Comparison of ENCODE assay signal across 20 cellular contexts in genomic region chr11:76047231-76047630, GRCh38.
DNase-seq lines count a peak whose midpoint lies in the region; FAIRE-seq and TF ChIP-seq lines count a peak whose summit lies in the region.
"Had no signal": no experiment of that assay in that cellular context is flagged by ENCODE, and none has a peak within 500 bp of the region (broad histone marks: within the 10 kb centered on the region; RNA-seq: fewer than 3 reads in every experiment).

No MANE protein-coding gene starts in this region.

- peaks cover 36% of the 10 kb centered on the region for H3K4me1 Mint-ChIP-seq in astrocyte (ENCODE audit: low read depth, unreplicated experiment)

- peak overlapping the region; percentile 12 for H3K4me2 ChIP-seq in astrocyte (ENCODE audit: low read length)
- no peak overlapping the region for H3K4me2 ChIP-seq in osteoblast (ENCODE audit: insufficient read depth, low read length)
- H3K4me2 ChIP-seq: KMS-11 had no signal

- H3K4me3 ChIP-seq in astrocyte (ENCODE audit: insufficient read depth, low read depth, low read length) (no peak overlapping the region), osteoblast (ENCODE audit: insufficient read depth, low read length) (no peak overlapping the region)
- H3K4me3 ChIP-seq: SK-N-MC had no signal

- H3K9me3 ChIP-seq in astrocyte (ENCODE audit: insufficient read depth, low read depth, low read length) (peaks cover 3% of the 10 kb centered on the region), osteoblast (ENCODE audit: low read depth, low read length) (no peaks in the 10 kb centered on the region)
- H3K9me3 ChIP-seq: BE2C had no signal

- H3K27me3 Mint-ChIP-seq in astrocyte (ENCODE audit: low read depth, unreplicated experiment) = no peaks in the 10 kb centered on the region
- H3K27me3 Mint-ChIP-seq: CD4-positive, CD25-positive, alpha-beta regulatory T cell had no signal

- DNase-seq in H54 (ENCODE audit: insufficient read length, low spot score) = no peak
- no peak for DNase-seq in astrocyte (ENCODE audit: low read depth)
- DNase-seq in osteoblast (ENCODE audit: insufficient read length, low spot score, missing footprints) = peak; percentile 91
- DNase-seq in DMS79 (lab: John Stamatoyannopoulos, UW) = no peak
- DNase-seq in ureter (ENCODE audit: low spot score) = no peak
- no peak for DNase-seq in NCI-H2107 treated with DMSO at 0.1 percent for 48 hours (lab: John Stamatoyannopoulos, UW; ENCODE audit: unreplicated experiment)
- DNase-seq in NCI-H1105 (lab: John Stamatoyannopoulos, UW) = no peak
- DNase-seq: BE2C; CD4-positive, CD25-positive, alpha-beta regulatory T cell; COR-L47; EL; NCI-H1436; NCI-H2029; NCI-H2171; NCI-H446; NK-92 treated with Interleukin-12 subunit alpha and Interleukin-12 subunit beta, amount 100 ng/mL, for 24 hours; SHP77 had no signal

- H4K20me1 ChIP-seq in astrocyte (ENCODE audit: insufficient read depth, low read length) (no peaks in the 10 kb centered on the region), osteoblast (ENCODE audit: insufficient read depth, low read length) (peaks cover 3% of the 10 kb centered on the region)

- H3K27me3 ChIP-seq in astrocyte (ENCODE audit: insufficient read depth, low read length) (no peaks in the 10 kb centered on the region), osteoblast (ENCODE audit: insufficient read depth, low read length) (no peaks in the 10 kb centered on the region)
- H3K27me3 ChIP-seq: BE2C had no signal

- peak; percentile 60 for FAIRE-seq in H54 (lab: Jason Lieb, UNC)
- no peak for FAIRE-seq in astrocyte (lab: Jason Lieb, UNC)
- FAIRE-seq: H1 had no signal

- H3K4me1 ChIP-seq in astrocyte (ENCODE audit: insufficient read depth, low read length) (peaks cover 6% of the 10 kb centered on the region), osteoblast (ENCODE audit: insufficient read depth, low read length) (peaks cover 8% of the 10 kb centered on the region)
- H3K4me1 ChIP-seq: BE2C had no signal

- H2AFZ ChIP-seq in astrocyte (ENCODE audit: low read depth, low read length) (no peak overlapping the region), osteoblast (ENCODE audit: low read length) (no peak overlapping the region)

- no peak overlapping the region for H3K27ac Mint-ChIP-seq in astrocyte (ENCODE audit: unreplicated experiment)
- H3K27ac Mint-ChIP-seq: CD4-positive, CD25-positive, alpha-beta regulatory T cell had no signal

- H3K36me3 ChIP-seq in astrocyte (ENCODE audit: insufficient read depth, low read length) (no peaks in the 10 kb centered on the region), osteoblast (ENCODE audit: insufficient read depth, low read length) (no peaks in the 10 kb centered on the region)
- H3K36me3 ChIP-seq: BE2C had no signal

- no peak for TF ChIP-seq POLR2A in H54 (IDR thresholded peaks at IDR 0.05; ENCODE audit: low read depth, low read length)

- H3K36me3 Mint-ChIP-seq in astrocyte (ENCODE audit: low read depth, unreplicated experiment) = peaks cover 9% of the 10 kb centered on the region

- H3K9me3 Mint-ChIP-seq in astrocyte (ENCODE audit: unreplicated experiment) = peaks cover 6% of the 10 kb centered on the region

- no peak for TF ChIP-seq CTCF in astrocyte (IDR thresholded peaks at IDR 0.05; ENCODE audit: insufficient read depth, low read depth, low read length)
- no peak for TF ChIP-seq CTCF in osteoblast (IDR thresholded peaks at IDR 0.05; ENCODE audit: extremely low read depth, low read depth, low read length)

- H3K27ac ChIP-seq in astrocyte (ENCODE audit: low read depth, low read length) (no peak overlapping the region), osteoblast (ENCODE audit: low read depth, low read length) (no peak overlapping the region)
- H3K27ac ChIP-seq: KMS-11, SK-N-MC had no signal

- no peak overlapping the region for H3K4me3 Mint-ChIP-seq in astrocyte (ENCODE audit: unreplicated experiment)
- H3K4me3 Mint-ChIP-seq: CD4-positive, CD25-positive, alpha-beta regulatory T cell had no signal

- no peaks in the 10 kb centered on the region for H3K79me2 ChIP-seq in astrocyte (ENCODE audit: insufficient read depth, low read length)
- H3K79me2 ChIP-seq in osteoblast (ENCODE audit: insufficient read depth, low read length) = no peaks in the 10 kb centered on the region

- H3K9ac ChIP-seq in astrocyte (ENCODE audit: low read length) = no peak overlapping the region
- H3K9ac ChIP-seq: KMS-11 had no signal
